In the genomic region with DNA sequence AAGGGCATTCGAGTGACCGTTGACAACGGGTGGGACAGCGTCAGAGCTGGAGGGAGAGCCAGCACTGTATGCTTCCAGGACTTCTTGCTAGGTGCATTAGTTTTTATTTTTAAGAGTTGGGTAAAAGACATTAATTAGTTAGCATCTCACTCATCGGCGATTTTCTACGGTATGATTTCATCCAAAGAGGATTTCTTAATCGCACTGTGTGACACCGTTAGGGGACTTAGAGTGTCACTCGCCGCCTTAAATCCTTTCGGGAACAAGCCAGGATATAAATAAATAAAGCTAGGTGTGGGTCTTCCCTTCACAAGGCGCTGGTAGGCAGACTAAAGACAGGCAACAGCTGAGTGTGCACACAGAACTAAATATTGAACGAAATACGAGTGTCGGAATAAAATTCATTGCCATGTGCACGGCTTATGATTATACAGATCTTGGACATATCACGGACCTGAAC, we compare ENCODE assay signal across 10 cellular contexts. TPM values are rescaled to one million over a fixed set of nuclear protein-coding genes. Genes with fewer than 3 reads are reported as not detected.
DNase-seq lines count a peak whose midpoint lies in the region; ATAC-seq, FAIRE-seq and TF ChIP-seq lines count a peak whose summit lies in the region.
"Had no signal": no experiment of that assay in that cellular context is flagged by ENCODE, and none has a peak within 500 bp of the region (broad histone marks: within the 10 kb centered on the region; RNA-seq: fewer than 3 reads in every experiment).

No MANE protein-coding gene starts in this region.

- no peaks in the 10 kb centered on the region for H3K36me3 ChIP-seq in BE2C

- H3K4me3 Mint-ChIP-seq in neural crest cell, result peak overlapping the region; percentile 96
- no peak overlapping the region for H3K4me3 Mint-ChIP-seq in stimulated activated memory B cell treated with anti-CD40 and anti-IgM and Interleukin-4, amounts not matched to agents 10 μg/mL and 1 μg/mL and 100 μg/mL, for 72 hours

- no peaks in the 10 kb centered on the region for H3K4me1 ChIP-seq in BE2C

- no peaks in the 10 kb centered on the region for H3K36me3 Mint-ChIP-seq in neural crest cell (ENCODE audit: low read depth)
- H3K36me3 Mint-ChIP-seq in stimulated activated memory B cell treated with anti-CD40 and anti-IgM and Interleukin-4, amounts not matched to agents 10 μg/mL and 1 μg/mL and 100 μg/mL, for 72 hours, result no peaks in the 10 kb centered on the region

- no peaks in the 10 kb centered on the region for H3K9me3 ChIP-seq in BE2C

- H3K27me3 Mint-ChIP-seq in neural crest cell (ENCODE audit: low read depth), result peaks cover 2% of the 10 kb centered on the region
- peaks cover 25% of the 10 kb centered on the region for H3K27me3 Mint-ChIP-seq in stimulated activated memory B cell treated with anti-CD40 and anti-IgM and Interleukin-4, amounts not matched to agents 10 μg/mL and 1 μg/mL and 100 μg/mL, for 72 hours

- peak; percentile 5 for DNase-seq in BE2C
- DNase-seq in NCI-H526 treated with DMSO at 0.1 percent for 48 hours (lab: John Stamatoyannopoulos, UW), result peak; percentile 41
- no peak for DNase-seq in epithelial cell of proximal tubule (ENCODE audit: low read depth)
- DNase-seq in neural crest cell (ENCODE audit: low read depth, low spot score), result no peak
- no peak for DNase-seq in NCI-H446 (lab: John Stamatoyannopoulos, UW)
- DNase-seq in D721Med (ENCODE audit: insufficient read length, low spot score), result no peak
- DNase-seq in activated T-cell treated with anti-CD3 and anti-CD28 coated beads for 4 hours, result no peak
- DNase-seq: stimulated activated CD4-positive, alpha-beta T cell treated with anti-CD3 and anti-CD28 coated beads, Interleukin-1b, Interleukin-23, amount 100 ng/mL, for 48 hours had no signal

- no peak for FAIRE-seq in D721Med (lab: Jason Lieb, UNC)

- H3K4me1 Mint-ChIP-seq in neural crest cell, result peaks cover 45% of the 10 kb centered on the region
- H3K4me1 Mint-ChIP-seq in stimulated activated memory B cell treated with anti-CD40 and anti-IgM and Interleukin-4, amounts not matched to agents 10 μg/mL and 1 μg/mL and 100 μg/mL, for 72 hours, result no peaks in the 10 kb centered on the region

- H3K4me3 ChIP-seq in BE2C (ENCODE audit: low read depth, low read length) (peak overlapping the region; percentile 85), epithelial cell of proximal tubule (ENCODE audit: low read depth, low read length) (peak overlapping the region; percentile 80)

- ATAC-seq in stimulated activated memory B cell treated with anti-CD40 and anti-IgM and Interleukin-4, amounts not matched to agents 10 μg/mL and 1 μg/mL and 100 μg/mL, for 72 hours, result no peak

- peak overlapping the region; percentile 45 for H3K27ac Mint-ChIP-seq in neural crest cell (ENCODE audit: unreplicated experiment)
- no peak overlapping the region for H3K27ac Mint-ChIP-seq in stimulated activated memory B cell treated with anti-CD40 and anti-IgM and Interleukin-4, amounts not matched to agents 10 μg/mL and 1 μg/mL and 100 μg/mL, for 72 hours
- H3K27ac Mint-ChIP-seq: IgD-negative memory B cell had no signal

- peaks cover 18% of the 10 kb centered on the region for H3K27me3 ChIP-seq in BE2C

- H3K9me3 Mint-ChIP-seq in neural crest cell, result no peaks in the 10 kb centered on the region
- peaks cover 3% of the 10 kb centered on the region for H3K9me3 Mint-ChIP-seq in stimulated activated memory B cell treated with anti-CD40 and anti-IgM and Interleukin-4, amounts not matched to agents 10 μg/mL and 1 μg/mL and 100 μg/mL, for 72 hours

- TF ChIP-seq CTCF in BE2C (IDR thresholded peaks at IDR 0.05; ENCODE audit: low read depth, low read length), result no peak
- TF ChIP-seq CTCF in epithelial cell of proximal tubule (conservative IDR thresholded peaks at IDR 0.05; ENCODE audit: low read depth, low read length), result no peak
- TF ChIP-seq CTCF in neural crest cell (conservative IDR thresholded peaks at IDR 0.05), result no peak
- no peak for TF ChIP-seq CTCF in D721Med (IDR thresholded peaks at IDR 0.05; ENCODE audit: insufficient read depth, missing control alignments)

RNA-seq across cellular contexts. Expression of gene NOVA1, which starts 0.9 kb away (rescaled TPM):
- 12.7 TPM for polyA plus RNA-seq in BE2C (2012; ENCODE audit: insufficient read depth, insufficient read length, low read depth)
- total RNA-seq in epithelial cell of proximal tubule (0.94 and 3.5 TPM in 2 replicates), neural crest cell (62.2 and 62.7 TPM in 2 replicates)
- polyA plus RNA-seq: IgD-negative memory B cell had no signal

Comparison
In these comparisons a context has a peak if more than half of its experiments do, and no peak if none do; other contexts are left out.
1. DNase-seq: peak in BE2C (single experiment) and NCI-H526 treated with DMSO at 0.1 percent for 48 hours (single experiment); none in epithelial cell of proximal tubule (single experiment), neural crest cell (single experiment), NCI-H446 (0 of 2), D721Med (single experiment) and activated T-cell treated with anti-CD3 and anti-CD28 coated beads for 4 hours (single experiment).
2. RNA of gene NOVA1, which starts 0.9 kb away (total RNA-seq): 62.2 to 62.7 TPM in neural crest cell; 0.94 to 3.5 TPM in epithelial cell of proximal tubule; every median in the first group is over 10 times any median in the second.